ENCODE assay signal across 1 cellular context in genomic region chr22:36409911-36410756, GRCh38.
TF ChIP-seq lines count a peak whose summit lies in the region.

No MANE protein-coding gene starts in this region.

TF ChIP-seq in HepG2, 621 proteins besides CTCF, POLR2A, EP300 and RAD21 (continued from another document and continues in another):
- TF ChIP-seq ZBTB4 (CRISPR knock-in tag; IDR thresholded peaks at IDR 0.05; ENCODE audit: borderline replicate concordance): 0 out of 2 replicates have a peak, but pooled peaks have one; percentile 15
- 0 out of 2 replicates have a peak, but pooled peaks have one; percentile 44 for TF ChIP-seq ZNF83 (CRISPR knock-in tag; IDR thresholded peaks at IDR 0.05; ENCODE audit: borderline replicate concordance)
- 0 out of 2 replicates have a peak, but pooled peaks have one; percentile 33 for TF ChIP-seq GATA4 (IDR thresholded peaks at IDR 0.05; ENCODE audit: borderline replicate concordance, low read depth)
- TF ChIP-seq SMYD3 (CRISPR knock-in tag; IDR thresholded peaks at IDR 0.05): no peak
- peak; percentile 91 for TF ChIP-seq SAP130 (CRISPR knock-in tag; IDR thresholded peaks at IDR 0.05; ENCODE audit: low read depth)
- no peak for TF ChIP-seq EZH2 (conservative IDR thresholded peaks at IDR 0.05; ENCODE audit: low read depth, low read length)
- TF ChIP-seq MED8 (CRISPR knock-in tag; IDR thresholded peaks at IDR 0.05; ENCODE audit: insufficient replicate concordance): no peak
- peak; percentile 76 for TF ChIP-seq ERF (CRISPR knock-in tag; IDR thresholded peaks at IDR 0.05)
- TF ChIP-seq ZNF619 (CRISPR knock-in tag; IDR thresholded peaks at IDR 0.05): no peak
- peak; percentile 76; the same call in 1 of the 2 replicates for TF ChIP-seq ZNF790 (CRISPR knock-in tag; IDR thresholded peaks at IDR 0.05; ENCODE audit: borderline replicate concordance)
- no peak for TF ChIP-seq JUN (CRISPR knock-in tag; IDR thresholded peaks at IDR 0.05)
- peak; percentile 62; the same call in 1 of the 2 replicates for TF ChIP-seq GATAD2A (CRISPR knock-in tag; IDR thresholded peaks at IDR 0.05)
- peak; percentile 72 for TF ChIP-seq ZSCAN9 (CRISPR knock-in tag; IDR thresholded peaks at IDR 0.05; ENCODE audit: borderline replicate concordance)
- TF ChIP-seq MXD3 (CRISPR knock-in tag; IDR thresholded peaks at IDR 0.05): peak; percentile 29; the same call in 1 of the 2 replicates
- TF ChIP-seq ZNF143 (CRISPR knock-in tag; IDR thresholded peaks at IDR 0.05): no peak
- TF ChIP-seq E2F5 (CRISPR knock-in tag; conservative IDR thresholded peaks at IDR 0.05): no peak
- TF ChIP-seq ZNF317 (CRISPR knock-in tag; IDR thresholded peaks at IDR 0.05): peak; percentile 64; the same call in 1 of the 2 replicates
- no peak for TF ChIP-seq NR1H2 (CRISPR knock-in tag; IDR thresholded peaks at IDR 0.05; ENCODE audit: borderline replicate concordance, low read depth)
- TF ChIP-seq ZZZ3 (CRISPR knock-in tag; IDR thresholded peaks at IDR 0.05; ENCODE audit: borderline replicate concordance): peak; percentile 74; the same call in 1 of the 2 replicates
- TF ChIP-seq ZNF503 (CRISPR knock-in tag; IDR thresholded peaks at IDR 0.05): peak; percentile 54; the same call in 1 of the 2 replicates
- peak in 1 of 2 experiments; percentile 16; a peak in 1 of 4 replicates for TF ChIP-seq REST (IDR thresholded peaks at IDR 0.05; ENCODE audit: borderline replicate concordance in 1 of 2, low read depth in 1 of 2, low read length in 2 of 2)
- TF ChIP-seq TBX3 (IDR thresholded peaks at IDR 0.05; ENCODE audit: borderline replicate concordance): no peak
- no peak for TF ChIP-seq GPN1 (CRISPR knock-in tag; IDR thresholded peaks at IDR 0.05; ENCODE audit: borderline replicate concordance)
- TF ChIP-seq ZC3H4 (CRISPR knock-in tag; IDR thresholded peaks at IDR 0.05; ENCODE audit: borderline replicate concordance): peak; percentile 36; the same call in 1 of the 2 replicates
- TF ChIP-seq ZNF253 (CRISPR knock-in tag; IDR thresholded peaks at IDR 0.05; ENCODE audit: borderline replicate concordance): peak; percentile 47; the same call in 1 of the 2 replicates
- TF ChIP-seq ZFY (CRISPR knock-in tag; IDR thresholded peaks at IDR 0.05): peak; percentile 96
- TF ChIP-seq MEF2D (CRISPR knock-in tag; IDR thresholded peaks at IDR 0.05): peak; percentile 51; the same call in 1 of the 2 replicates
- TF ChIP-seq ZNF496 (CRISPR knock-in tag; IDR thresholded peaks at IDR 0.05; ENCODE audit: insufficient replicate concordance): no peak
- no peak for TF ChIP-seq CEBPB (IDR thresholded peaks at IDR 0.05; ENCODE audit: borderline replicate concordance, low read depth, low read length)
- TF ChIP-seq ZNF44 (CRISPR knock-in tag; IDR thresholded peaks at IDR 0.05): peak; percentile 80; the same call in 1 of the 2 replicates
- peak; percentile 77; the same call in 1 of the 2 replicates for TF ChIP-seq ARID4A (CRISPR knock-in tag; IDR thresholded peaks at IDR 0.05; ENCODE audit: borderline replicate concordance)
- TF ChIP-seq KLF6 (CRISPR knock-in tag; IDR thresholded peaks at IDR 0.05): peak; percentile 83; the same call in 1 of the 2 replicates
- TF ChIP-seq TBL1XR1 (IDR thresholded peaks at IDR 0.05; ENCODE audit: borderline replicate concordance, low read length, partially characterized antibody): no peak
- no peak for TF ChIP-seq ZNF17 (CRISPR knock-in tag; IDR thresholded peaks at IDR 0.05)
- TF ChIP-seq RBM22 (optimal IDR thresholded peaks at IDR 0.05; ENCODE audit: low read length): no peak
- peak; percentile 57; the same call in 1 of the 2 replicates for TF ChIP-seq HIVEP1 (CRISPR knock-in tag; IDR thresholded peaks at IDR 0.05)
- TF ChIP-seq TFDP2 (CRISPR knock-in tag; IDR thresholded peaks at IDR 0.05): peak; percentile 49
- 0 out of 2 replicates have a peak, but pooled peaks have one; percentile 18 for TF ChIP-seq ZFP37 (CRISPR knock-in tag; IDR thresholded peaks at IDR 0.05; ENCODE audit: borderline replicate concordance)
- TF ChIP-seq ZFP91 (CRISPR knock-in tag; IDR thresholded peaks at IDR 0.05; ENCODE audit: borderline replicate concordance): peak; percentile 88
- TF ChIP-seq ELF3 (CRISPR knock-in tag; IDR thresholded peaks at IDR 0.05): peak; percentile 94
- TF ChIP-seq ZNF225 (CRISPR knock-in tag; IDR thresholded peaks at IDR 0.05): peak; percentile 80; the same call in 1 of the 2 replicates
- TF ChIP-seq SMARCC2 (IDR thresholded peaks at IDR 0.05): no peak
- peak; percentile 79 for TF ChIP-seq RXRA (CRISPR knock-in tag; IDR thresholded peaks at IDR 0.05)
- TF ChIP-seq GABPA (IDR thresholded peaks at IDR 0.05; ENCODE audit: low read depth, low read length): peak; percentile 78
- TF ChIP-seq GABPA (CRISPR knock-in tag; IDR thresholded peaks at IDR 0.05; ENCODE audit: low read depth): peak; percentile 91
- TF ChIP-seq ZNF644 (CRISPR knock-in tag; IDR thresholded peaks at IDR 0.05; ENCODE audit: low read depth): no peak
- TF ChIP-seq NR2F1 (CRISPR knock-in tag; IDR thresholded peaks at IDR 0.05): no peak
- TF ChIP-seq SPEN (CRISPR knock-in tag; IDR thresholded peaks at IDR 0.05; ENCODE audit: low read depth): peak; percentile 68
- TF ChIP-seq ZNF383 (CRISPR knock-in tag; IDR thresholded peaks at IDR 0.05; ENCODE audit: borderline replicate concordance): no peak
- TF ChIP-seq ZNF660 (CRISPR knock-in tag; IDR thresholded peaks at IDR 0.05; ENCODE audit: borderline replicate concordance, low read depth): no peak
- no peak for TF ChIP-seq CENPX (CRISPR knock-in tag; IDR thresholded peaks at IDR 0.05)
